In the genomic region with DNA sequence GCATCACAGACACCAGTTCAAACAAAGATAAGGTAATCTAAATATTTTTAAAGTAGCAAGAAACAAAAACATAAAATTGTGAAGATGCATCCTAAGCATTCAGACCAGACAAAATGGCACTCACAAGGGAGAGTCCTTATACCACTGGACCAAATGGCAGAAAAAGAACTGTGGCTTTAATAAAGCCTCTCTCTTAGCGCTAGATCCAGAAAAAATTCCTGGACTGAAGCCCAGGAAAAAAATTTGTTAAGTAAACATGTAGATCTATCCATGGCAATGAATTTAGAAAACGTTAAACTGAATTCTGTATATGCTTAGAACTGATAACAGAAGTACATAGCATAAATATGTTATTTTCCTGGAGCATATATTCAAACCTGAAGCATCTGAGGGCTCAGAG, we compare ENCODE assay signal across 1 cellular context.
TF ChIP-seq lines count a peak whose summit lies in the region.

No MANE protein-coding gene starts in this region.

TF ChIP-seq in IMR-90, 13 proteins besides CTCF, POLR2A, EP300 and RAD21 (continued from another document):
- TF ChIP-seq FOS (IDR thresholded peaks at IDR 0.05; ENCODE audit: low read depth, low read length), result no peak
- TF ChIP-seq SMC3 (IDR thresholded peaks at IDR 0.05; ENCODE audit: low read depth, low read length), result no peak
- no peak for TF ChIP-seq RCOR1 (IDR thresholded peaks at IDR 0.05; ENCODE audit: insufficient replicate concordance, low read length)
- no peak for TF ChIP-seq CEBPB (IDR thresholded peaks at IDR 0.05; ENCODE audit: low read depth, low read length)
- TF ChIP-seq RFX5 (IDR thresholded peaks at IDR 0.05; ENCODE audit: low read depth, low read length), result no peak
- TF ChIP-seq MAFK (IDR thresholded peaks at IDR 0.05; ENCODE audit: low read depth, low read length), result no peak
- no peak for TF ChIP-seq MXI1 (IDR thresholded peaks at IDR 0.05; ENCODE audit: borderline replicate concordance, low read depth, low read length)
- TF ChIP-seq CHD1 (IDR thresholded peaks at IDR 0.05; ENCODE audit: low read depth, low read length), result no peak
- TF ChIP-seq, protein P1, sequence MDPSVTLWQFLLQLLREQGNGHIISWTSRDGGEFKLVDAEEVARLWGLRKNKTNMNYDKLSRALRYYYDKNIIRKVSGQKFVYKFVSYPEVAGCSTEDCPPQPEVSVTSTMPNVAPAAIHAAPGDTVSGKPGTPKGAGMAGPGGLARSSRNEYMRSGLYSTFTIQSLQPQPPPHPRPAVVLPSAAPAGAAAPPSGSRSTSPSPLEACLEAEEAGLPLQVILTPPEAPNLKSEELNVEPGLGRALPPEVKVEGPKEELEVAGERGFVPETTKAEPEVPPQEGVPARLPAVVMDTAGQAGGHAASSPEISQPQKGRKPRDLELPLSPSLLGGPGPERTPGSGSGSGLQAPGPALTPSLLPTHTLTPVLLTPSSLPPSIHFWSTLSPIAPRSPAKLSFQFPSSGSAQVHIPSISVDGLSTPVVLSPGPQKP (IDR thresholded peaks at IDR 0.05; ENCODE audit: borderline replicate concordance, low read depth, low read length), result no peak
- TF ChIP-seq, protein P2, sequence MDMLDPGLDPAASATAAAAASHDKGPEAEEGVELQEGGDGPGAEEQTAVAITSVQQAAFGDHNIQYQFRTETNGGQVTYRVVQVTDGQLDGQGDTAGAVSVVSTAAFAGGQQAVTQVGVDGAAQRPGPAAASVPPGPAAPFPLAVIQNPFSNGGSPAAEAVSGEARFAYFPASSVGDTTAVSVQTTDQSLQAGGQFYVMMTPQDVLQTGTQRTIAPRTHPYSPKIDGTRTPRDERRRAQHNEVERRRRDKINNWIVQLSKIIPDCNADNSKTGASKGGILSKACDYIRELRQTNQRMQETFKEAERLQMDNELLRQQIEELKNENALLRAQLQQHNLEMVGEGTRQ (IDR thresholded peaks at IDR 0.05; ENCODE audit: low read depth, low read length), result no peak
- TF ChIP-seq MAZ (IDR thresholded peaks at IDR 0.05; ENCODE audit: borderline replicate concordance, low read depth, low read length), result no peak
